In the genomic region with DNA sequence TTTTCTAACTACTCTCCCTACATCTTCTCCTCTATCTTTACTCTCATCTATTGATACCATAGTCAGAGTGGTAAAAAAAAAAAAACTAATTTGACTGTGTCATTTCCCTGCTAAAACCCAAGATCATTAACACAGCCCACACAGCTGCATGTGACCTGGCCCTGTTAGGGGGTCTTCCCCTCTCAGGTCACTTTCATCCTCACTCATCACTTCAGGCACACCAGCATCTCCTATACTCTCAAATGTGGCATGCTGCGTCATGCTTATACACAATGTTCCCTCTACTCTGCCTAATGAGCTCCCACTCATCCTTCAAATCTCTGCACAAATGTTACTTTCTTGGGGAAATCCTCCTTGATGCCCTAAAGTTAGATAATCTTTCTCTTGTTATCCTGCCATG, we compare ENCODE assay signal across 16 cellular contexts.
DNase-seq lines count a peak whose midpoint lies in the region; ATAC-seq and TF ChIP-seq lines count a peak whose summit lies in the region.
"Had no signal": no experiment of that assay in that cellular context is flagged by ENCODE, and none has a peak within 500 bp of the region (broad histone marks: within the 10 kb centered on the region; RNA-seq: fewer than 3 reads in every experiment).

No MANE protein-coding gene starts in this region.

- no peaks in the 10 kb centered on the region for H3K9me3 ChIP-seq in lower lobe of right lung
- H3K9me3 ChIP-seq: BE2C had no signal

- peak; percentile 87 for ATAC-seq in GM18519 (IDR thresholded peaks at IDR 0.05; ENCODE audit: low FRiP score, unreplicated experiment)
- ATAC-seq in GM21619 (IDR thresholded peaks at IDR 0.05; ENCODE audit: unreplicated experiment), result peak; percentile 94
- peak; percentile 51 for ATAC-seq in HG03175 (IDR thresholded peaks at IDR 0.05; ENCODE audit: unreplicated experiment)
- ATAC-seq in lower lobe of right lung, result no peak
- ATAC-seq: natural killer cell, right cardiac atrium, Right ventricle myocardium inferior had no signal

- DNase-seq in inferior parietal cortex (ENCODE audit: extremely low spot score) (peak; percentile 51), D341Med (ENCODE audit: low spot score) (no peak), HT-29 (ENCODE audit: low spot score) (no peak), lower lobe of right lung (no peak)
- DNase-seq in stimulated activated CD4-positive, alpha-beta T cell treated with anti-CD3 and anti-CD28 coated beads, Interleukin-4, amount 100 ng/mL, for 1 hour, result no peak
- DNase-seq: activated CD4-positive, alpha-beta T cell treated with anti-CD3 and anti-CD28 coated beads, Interleukin-2, amount 10 ng/mL, durations not matched to agents 24 days and 14 days; BE2C; Kasumi-1; natural killer cell; NCI-H1694; right cardiac atrium; stimulated activated CD4-positive, alpha-beta T cell treated with anti-CD3 and anti-CD28 coated beads, Interleukin-4, amount 100 ng/mL, for 4 hours had no signal

- H3K36me3 ChIP-seq in lower lobe of right lung, result no peaks in the 10 kb centered on the region
- H3K36me3 ChIP-seq: BE2C had no signal

- H3K27me3 ChIP-seq in lower lobe of right lung (ENCODE audit: low read depth), result no peaks in the 10 kb centered on the region
- H3K27me3 ChIP-seq: BE2C had no signal

- no peak overlapping the region for H3K4me3 ChIP-seq in lower lobe of right lung

- no peak for TF ChIP-seq CTCF in lower lobe of right lung (IDR thresholded peaks at IDR 0.05)

- no peak overlapping the region for H3K27ac ChIP-seq in lower lobe of right lung

- no peaks in the 10 kb centered on the region for H3K4me1 ChIP-seq in lower lobe of right lung
- H3K4me1 ChIP-seq: BE2C had no signal

- intact Hi-C loops in lower lobe of right lung (cut with DNase I), result no loop called here

Comparison
In these comparisons a context has a peak if more than half of its experiments do, and no peak if none do; other contexts are left out.
1. ATAC-seq: peak in GM18519 (single experiment), GM21619 (single experiment) and HG03175 (single experiment); none in lower lobe of right lung (0 of 2).